In the genomic region with DNA sequence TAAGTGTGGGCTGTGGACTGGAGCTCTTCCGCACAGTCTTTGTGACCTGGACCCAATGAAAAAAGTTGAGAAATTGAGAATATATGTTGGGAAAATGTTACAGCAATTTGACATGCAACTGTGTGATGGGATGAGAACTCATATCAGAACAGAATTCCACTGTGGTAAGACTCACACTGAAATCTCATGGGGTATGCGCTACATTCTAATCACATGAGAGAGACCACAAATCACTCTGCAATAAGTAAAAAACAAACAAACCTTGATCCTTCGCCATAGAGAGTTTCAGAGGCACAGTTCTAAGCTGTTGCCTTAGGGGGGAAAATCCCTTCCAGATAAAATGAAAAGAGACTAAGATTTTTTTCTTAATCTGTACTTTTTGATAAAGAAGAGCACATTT, we compare ENCODE assay signal across 14 cellular contexts. TPM values are rescaled to one million over a fixed set of nuclear protein-coding genes. Genes with fewer than 3 reads are reported as not detected.
DNase-seq lines count a peak whose midpoint lies in the region; TF ChIP-seq lines count a peak whose summit lies in the region.
"Had no signal": no experiment of that assay in that cellular context is flagged by ENCODE, and none has a peak within 500 bp of the region (broad histone marks: within the 10 kb centered on the region; RNA-seq: fewer than 3 reads in every experiment).

No MANE protein-coding gene starts in this region.

- no peaks in the 10 kb centered on the region for H3K9me3 ChIP-seq in ascending aorta
- no peaks in the 10 kb centered on the region for H3K9me3 ChIP-seq in skeletal muscle satellite cell (replicated peaks; ENCODE audit: low read length)
- H3K9me3 ChIP-seq: breast epithelium had no signal

- H3K4me3 ChIP-seq in ascending aorta: no peak overlapping the region
- H3K4me3 ChIP-seq in skeletal muscle satellite cell (ENCODE audit: low read length): no peak overlapping the region
- H3K4me3 ChIP-seq: breast epithelium had no signal

- no peak overlapping the region for H3K4me2 ChIP-seq in skeletal muscle satellite cell (ENCODE audit: low read length)

- peak; percentile 68 for DNase-seq in ELR (ENCODE audit: low read depth)
- DNase-seq in ascending aorta (ENCODE audit: low spot score in 2 of 2): no peak
- DNase-seq in hepatic stellate cell (ENCODE audit: low spot score): peak; percentile 56
- no peak for DNase-seq in stimulated activated CD4-positive, alpha-beta T cell treated with anti-CD3 and anti-CD28 coated beads, Interleukin-4, amount 100 ng/mL, for 4 hours
- DNase-seq in NCI-H1694 (lab: John Stamatoyannopoulos, UW): no peak
- no peak for DNase-seq in COLO668 (lab: John Stamatoyannopoulos, UW; ENCODE audit: unreplicated experiment)
- DNase-seq: activated CD4-positive, alpha-beta T cell treated with anti-CD3 and anti-CD28 coated beads for 4 hours; activated naive CD4-positive, alpha-beta T cell treated with anti-CD3 and anti-CD28 coated beads for 36 hours; DMS79; effector CD8-positive, alpha-beta T cell; left ventricle myocardium superior had no signal

- intact Hi-C loops in ascending aorta (cut with DNase I): no loop called here

- H3K4me1 ChIP-seq in ascending aorta (peaks cover 8 to 31% of the 10 kb centered on the region in 2 donors), skeletal muscle satellite cell (ENCODE audit: control insufficient read depth, insufficient read depth, low read length) (peaks cover 22% of the 10 kb centered on the region)
- H3K4me1 ChIP-seq: breast epithelium had no signal

- H3K9ac ChIP-seq in skeletal muscle satellite cell (ENCODE audit: low read depth, low read length): peak overlapping the region; percentile 46

- peak overlapping the region; percentile 47 to 53 for H3K27ac ChIP-seq in ascending aorta
- H3K27ac ChIP-seq: C4-2B had no signal

- TF ChIP-seq CTCF in ascending aorta (IDR thresholded peaks at IDR 0.05): no peak

- H3K36me3 ChIP-seq in ascending aorta (peaks cover 92 to 100% of the 10 kb centered on the region in 2 donors), skeletal muscle satellite cell (ENCODE audit: insufficient read depth, low read length) (peaks cover 74% of the 10 kb centered on the region)
- H3K36me3 ChIP-seq: breast epithelium had no signal

- H3K27me3 ChIP-seq in ascending aorta (no peaks in the 10 kb centered on the region), skeletal muscle satellite cell (ENCODE audit: control insufficient read depth, insufficient read depth, low read length) (no peaks in the 10 kb centered on the region)
- H3K27me3 ChIP-seq: breast epithelium had no signal

RNA-seq across cellular contexts. Expression of a gene that starts 37.3 kb away (rescaled TPM):
- total RNA-seq in ascending aorta: 634 TPM
- 17.5 and 29.5 TPM in 2 replicates for total RNA-seq in skeletal muscle satellite cell (2012; rRNA removed)

Comparison
In these comparisons a context has a peak if more than half of its experiments do, and no peak if none do; other contexts are left out.
1. DNase-seq: peak in ELR (single experiment) and hepatic stellate cell (single experiment); none in ascending aorta (0 of 2), stimulated activated CD4-positive, alpha-beta T cell treated with anti-CD3 and anti-CD28 coated beads, Interleukin-4, amount 100 ng/mL, for 4 hours (0 of 2), NCI-H1694 (single experiment) and COLO668 (single experiment).